In genomic region chrX:52887459-52887858, GRCh38 we compare ENCODE assay signal across 15 cellular contexts. TPM values are rescaled to one million over a fixed set of nuclear protein-coding genes. Genes with fewer than 3 reads are reported as not detected.
"Had no signal": no experiment of that assay in that cellular context is flagged by ENCODE, and none has a peak within 500 bp of the region (broad histone marks: within the 10 kb centered on the region; RNA-seq: fewer than 3 reads in every experiment).

No MANE protein-coding gene starts in this region.

RNA-seq across cellular contexts. Expression of gene XAGE3, which starts 19.6 kb away (rescaled TPM):
- total RNA-seq: activated B cell treated with CpG ODN at 0.5 μM for 24 hours; activated CD4-positive, alpha-beta memory T cell treated with anti-CD3 and anti-CD28 coated beads for 36 hours; activated CD4-positive, alpha-beta memory T cell treated with anti-CD3 and anti-CD28 coated beads, Interleukin-2, amount 10 ng/mL, durations not matched to agents 7 days and 5 days; activated CD4-positive, alpha-beta T cell treated with anti-CD3 and anti-CD28 coated beads for 36 hours; activated CD4-positive, alpha-beta T cell treated with anti-CD3 and anti-CD28 coated beads, Interleukin-2, amount 10 ng/mL, durations not matched to agents 24 days and 14 days; activated CD4-positive, alpha-beta T cell treated with anti-CD3 and anti-CD28 coated beads, Interleukin-2, amount 10 ng/mL, durations not matched to agents 7 days and 5 days; activated CD8-positive, alpha-beta memory T cell treated with anti-CD3 and anti-CD28 coated beads for 36 hours; activated CD8-positive, alpha-beta memory T cell treated with anti-CD3 and anti-CD28 coated beads, Interleukin-2, amount 10 ng/mL, durations not matched to agents 7 days and 5 days; activated CD8-positive, alpha-beta T cell treated with anti-CD3 and anti-CD28 coated beads for 36 hours; activated CD8-positive, alpha-beta T cell treated with anti-CD3 and anti-CD28 coated beads, Interleukin-2, amount 10 ng/mL, durations not matched to agents 7 days and 5 days; T-cell; T-helper 1 cell treated with Interleukin-12 subunit alpha and Interleukin-12 subunit beta and Interleukin-4 antibody, amounts not matched to agents 30 ng/mL and 1 ng/mL, for 36 hours; T-helper 17 cell; T-helper 2 cell treated with Interferon-gamma antibody and Interleukin-4, amounts not matched to agents 100 ng/mL and 5 ng/mL, for 36 hours; WTC11 had no signal
